In genomic region chr21:15457962-15458361, GRCh38 we compare ENCODE assay signal across 22 cellular contexts.
"Had no signal": no experiment of that assay in that cellular context is flagged by ENCODE, and none has a peak within 500 bp of the region (broad histone marks: within the 10 kb centered on the region; RNA-seq: fewer than 3 reads in every experiment).

No MANE protein-coding gene starts in this region.

- H3K27me3 ChIP-seq: dorsolateral prefrontal cortex, esophagus muscularis mucosa, foreskin keratinocyte, gastrocnemius medialis, heart right ventricle, left lung had no signal

- FAIRE-seq: endothelial cell of umbilical vein, islet of Langerhans had no signal

- H3K9me3 ChIP-seq: esophagus muscularis mucosa, gastrocnemius medialis, heart right ventricle, left lung, lower lobe of right lung, mucosa of descending colon had no signal

- H3K4me3 ChIP-seq: coronary artery, dorsolateral prefrontal cortex, esophagus muscularis mucosa, gastrocnemius medialis, heart right ventricle, left lung, lower lobe of right lung, mucosa of descending colon had no signal

- ATAC-seq: foreskin keratinocyte; gastrocnemius medialis; heart right ventricle; left cardiac atrium; left lung; left ventricle myocardium superior; lower lobe of right lung; mucosa of descending colon; naive thymus-derived CD8-positive, alpha-beta T cell had no signal

- H3K36me3 ChIP-seq: esophagus muscularis mucosa, gastrocnemius medialis, heart right ventricle, left lung, lower lobe of right lung had no signal

- DNase-seq: dermis blood vessel endothelial cell; dorsolateral prefrontal cortex; effector CD4-positive, alpha-beta T cell; effector memory CD4-positive, alpha-beta T cell; foreskin keratinocyte; gastrocnemius medialis; glutamatergic neuron; head of caudate nucleus; heart right ventricle; hippocampal formation; left cardiac atrium; left lung; left ventricle myocardium superior; lower lobe of right lung; mesenchymal stem cell; mucosa of descending colon; naive B cell; naive thymus-derived CD8-positive, alpha-beta T cell had no signal

- H3K4me1 ChIP-seq: esophagus muscularis mucosa, foreskin keratinocyte, heart right ventricle, left lung, lower lobe of right lung had no signal

- H3K27ac ChIP-seq: coronary artery, dorsolateral prefrontal cortex, esophagus muscularis mucosa, foreskin keratinocyte, gastrocnemius medialis, heart right ventricle, left lung, lower lobe of right lung had no signal
